ENCODE assay signal across 13 cellular contexts in the genomic region with DNA sequence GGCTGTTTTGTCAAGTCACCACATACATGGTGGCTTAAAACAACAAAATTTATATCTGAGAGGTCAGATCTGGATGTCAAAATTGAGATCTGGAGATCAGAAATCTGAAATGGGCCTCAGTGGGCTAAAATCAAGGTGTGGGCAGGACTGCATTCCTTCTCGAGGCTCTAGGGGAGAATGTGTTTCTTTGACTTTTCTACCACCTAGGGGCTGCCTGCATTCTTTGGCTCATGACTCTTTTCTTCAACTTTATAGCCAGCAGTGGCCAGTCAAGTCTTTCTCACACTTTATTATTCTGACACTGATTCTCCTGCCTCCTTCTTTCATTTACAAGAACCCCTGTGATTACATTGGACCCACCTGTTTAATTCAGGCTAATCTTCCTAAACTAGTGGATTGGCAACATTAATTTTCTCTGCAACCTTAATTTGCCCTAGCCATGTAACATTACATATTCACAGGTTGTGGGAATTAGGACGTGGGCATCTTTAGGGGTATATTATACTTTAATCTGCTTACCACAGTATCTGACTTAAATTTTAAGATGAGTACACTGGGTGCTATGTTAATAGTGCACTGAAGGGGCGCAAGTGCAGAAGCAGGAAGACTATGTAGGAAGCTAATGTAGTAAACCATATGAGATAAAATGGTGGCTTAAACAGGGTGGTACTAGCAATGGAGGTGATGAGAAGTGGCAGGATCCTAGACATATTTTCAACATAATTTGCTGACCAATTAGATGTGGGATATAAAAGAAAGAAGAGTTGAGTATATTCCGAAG.
A peak's percentile ranks its signal among the peaks of the same experiment; 100 is the strongest.
DNase-seq lines count a peak whose midpoint lies in the region; ATAC-seq, FAIRE-seq and TF ChIP-seq lines count a peak whose summit lies in the region.
"Had no signal": no experiment of that assay in that cellular context is flagged by ENCODE, and none has a peak within 500 bp of the region (broad histone marks: within the 10 kb centered on the region; RNA-seq: fewer than 3 reads in every experiment).

No MANE protein-coding gene starts in this region.

- H4K91ac ChIP-seq in H1 (replicated peaks; ENCODE audit: insufficient read length, low read length): no peak overlapping the region

- no peak overlapping the region for H3K4ac ChIP-seq in H1 (replicated peaks; ENCODE audit: insufficient read length, low read depth, low read length)

- H4K5ac ChIP-seq in H1 (ENCODE audit: insufficient read length, low read depth, low read length): no peak overlapping the region

- H2AFZ ChIP-seq in KMS-11 (ENCODE audit: low read depth) (no peak overlapping the region), H1 (ENCODE audit: low read length) (no peak overlapping the region)

- H2BK120ac ChIP-seq in H1 (replicated peaks; ENCODE audit: low read depth, low read length): no peak overlapping the region

- 69% methylated on average over 4 of the region's 4 CpGs; no CpG with 5 or more reads in 1 of the 2 experiments for WGBS in H1 (ENCODE audit: extremely low coverage in 1 of 2, insufficient coverage in 1 of 2, insufficient read length in 1 of 2, insufficient replicate concordance in 2 of 2, low coverage in 1 of 2, low lambda C conversion rate in 2 of 2, missing lambda C conversion rate in 1 of 2), 2 experiments

- no peak overlapping the region for H4K8ac ChIP-seq in H1 (ENCODE audit: extremely low read depth, insufficient read depth, low read length)

- H2BK5ac ChIP-seq in H1 (ENCODE audit: low read depth, low read length): no peak overlapping the region

- no peak overlapping the region for H3K4me3 ChIP-seq in DOHH2 (ENCODE audit: low read length)
- H3K4me3 ChIP-seq in KMS-11 (IDR thresholded peaks at IDR 0.05; ENCODE audit: insufficient read depth, low read depth, low read length): no peak overlapping the region
- H3K4me3 ChIP-seq in H1 (ENCODE audit: extremely low read depth in 1 of 4, insufficient read depth in 2 of 4, low read depth in 3 of 4, low read length in 4 of 4): no peak overlapping the region
- H3K4me3 ChIP-seq: BLaER1 treated with 17β-estradiol and CSF1 and Interleukin-3, amounts not matched to agents 10 nM and 100 nM had no signal

- no peaks in the 10 kb centered on the region for H3K79me2 ChIP-seq in DOHH2 (ENCODE audit: control insufficient read depth, low read length)
- H3K79me2 ChIP-seq in KMS-11 (ENCODE audit: insufficient read depth, low read depth): no peaks in the 10 kb centered on the region
- H3K79me2 ChIP-seq in H1 (ENCODE audit: control insufficient read depth in 1 of 2, insufficient read depth in 2 of 2, low read length in 2 of 2): no peaks in the 10 kb centered on the region

- no peak overlapping the region for H3K23ac ChIP-seq in H1 (ENCODE audit: insufficient read length)

- peak; percentile 62 for ATAC-seq in GM21515 (IDR thresholded peaks at IDR 0.05; ENCODE audit: unreplicated experiment)

- TF ChIP-seq RAD21 in H1 (IDR thresholded peaks at IDR 0.05 in 1 of 2, conservative IDR thresholded peaks at IDR 0.05 in 1 of 2; ENCODE audit: low read depth in 2 of 2, low read length in 2 of 2): peak; percentile 78 to 80

- H3K36me3 ChIP-seq in DOHH2 (ENCODE audit: control insufficient read depth, low read length) (no peaks in the 10 kb centered on the region), KMS-11 (ENCODE audit: insufficient read depth) (no peaks in the 10 kb centered on the region), H1 (ENCODE audit: control insufficient read depth in 2 of 4, insufficient read depth in 4 of 4, low read length in 3 of 4) (no peaks in the 10 kb centered on the region)
- H3K36me3 ChIP-seq: BLaER1 treated with 17β-estradiol and CSF1 and Interleukin-3, amounts not matched to agents 10 nM and 100 nM had no signal

- no peak overlapping the region for H2BK15ac ChIP-seq in H1 (ENCODE audit: low read length)

- H3K9ac ChIP-seq in KMS-11 (no peak overlapping the region), H1 (replicated peaks in 1 of 4; ENCODE audit: extremely low read depth in 1 of 4, low read depth in 3 of 4, low read length in 3 of 4) (no peak overlapping the region)
- H3K9ac ChIP-seq: BLaER1 treated with 17β-estradiol and CSF1 and Interleukin-3, amounts not matched to agents 10 nM and 100 nM had no signal

- no peak overlapping the region for H2BK12ac ChIP-seq in H1 (ENCODE audit: low read depth, low read length)

- no peaks in the 10 kb centered on the region for H3K9me2 ChIP-seq in DOHH2 (replicated peaks; ENCODE audit: control insufficient read depth, low read length)

- no peak overlapping the region for H3K56ac ChIP-seq in H1 (replicated peaks; ENCODE audit: insufficient read length, low read depth, low read length)

- no peak overlapping the region for H2BK20ac ChIP-seq in H1 (ENCODE audit: low read length)

- H4K20me1 ChIP-seq in DOHH2 (ENCODE audit: control insufficient read depth, insufficient read depth, low read depth, low read length): no peaks in the 10 kb centered on the region
- H4K20me1 ChIP-seq in KMS-11 (ENCODE audit: insufficient read depth): no peaks in the 10 kb centered on the region
- H4K20me1 ChIP-seq in H1 (replicated peaks in 1 of 2; ENCODE audit: control insufficient read depth in 1 of 2, insufficient read depth in 2 of 2, low read length in 2 of 2): no peaks in the 10 kb centered on the region
- H4K20me1 ChIP-seq: BLaER1 treated with 17β-estradiol and CSF1 and Interleukin-3, amounts not matched to agents 10 nM and 100 nM had no signal

- FAIRE-seq in H1 (lab: Jason Lieb, UNC): peak; percentile 84

- H3K27ac ChIP-seq in DOHH2 (ENCODE audit: low read depth, low read length) (no peak overlapping the region), KMS-11 (no peak overlapping the region), H1 (ENCODE audit: low read depth, low read length) (no peak overlapping the region), RWPE1 (no peak overlapping the region)
- H3K27ac ChIP-seq: BLaER1 treated with 17β-estradiol and CSF1 and Interleukin-3, amounts not matched to agents 10 nM and 100 nM had no signal

- H3K4me2 ChIP-seq in DOHH2 (ENCODE audit: low read length) (no peak overlapping the region), KMS-11 (no peak overlapping the region), H1 (ENCODE audit: insufficient read depth in 1 of 2, low read depth in 2 of 2, low read length in 2 of 2) (no peak overlapping the region)
- H3K4me2 ChIP-seq: BLaER1 treated with 17β-estradiol and CSF1 and Interleukin-3, amounts not matched to agents 10 nM and 100 nM had no signal

- TF ChIP-seq POLR2A in H1 (IDR thresholded peaks at IDR 0.05; ENCODE audit: control extremely low read depth in 1 of 2, low read depth in 2 of 2, low read length in 2 of 2): no peak

- CTCF ChIA-PET in H1 (lab: Charles Lee; ENCODE audit: partially characterized antibody): interaction anchor here (0.6 to 2.6 kb wide), 10 partner anchors 8 to 478 kb away, joined by 3 to 7 read pairs (median 3); no protein-coding TSS in a partner anchor
- CTCF ChIA-PET in RWPE1 (lab: Yijun Ruan, JAX): no interaction called here

- H3K23me2 ChIP-seq in H1 (ENCODE audit: low read depth, low read length): no peaks in the 10 kb centered on the region

- H3K27me3 ChIP-seq in DOHH2 (ENCODE audit: control insufficient read depth, low read length) (no peaks in the 10 kb centered on the region), KMS-11 (ENCODE audit: insufficient read depth, low read depth) (no peaks in the 10 kb centered on the region), H1 (replicated peaks in 1 of 4; ENCODE audit: control insufficient read depth in 3 of 4, extremely low read depth in 1 of 4, insufficient read depth in 3 of 4, low read length in 3 of 4) (no peaks in the 10 kb centered on the region)
- H3K27me3 ChIP-seq: BLaER1 treated with 17β-estradiol and CSF1 and Interleukin-3, amounts not matched to agents 10 nM and 100 nM had no signal

- TF ChIP-seq EP300 in H1 (IDR thresholded peaks at IDR 0.05; ENCODE audit: borderline replicate concordance in 1 of 2, low read depth in 2 of 2, low read length in 2 of 2): no peak; a peak in 1 of 3 replicates

- H3K4me1 ChIP-seq in DOHH2 (ENCODE audit: control insufficient read depth, low read length) (no peaks in the 10 kb centered on the region), KMS-11 (ENCODE audit: low read depth, poor library complexity, severe bottlenecking) (peaks cover 16% of the 10 kb centered on the region), H1 (replicated peaks in 1 of 4; ENCODE audit: control insufficient read depth in 3 of 4, insufficient read depth in 4 of 4, low read length in 3 of 4) (no peaks in the 10 kb centered on the region)
- H3K4me1 ChIP-seq: BLaER1 treated with 17β-estradiol and CSF1 and Interleukin-3, amounts not matched to agents 10 nM and 100 nM had no signal

- POLR2A ChIA-PET in H1 (lab: Charles Lee; ENCODE audit: partially characterized antibody) (no interaction called here), RWPE1 (lab: Yijun Ruan, JAX; ENCODE audit: low non-redundant PET) (no interaction called here)

- H3K9me3 ChIP-seq in DOHH2 (ENCODE audit: control insufficient read depth, insufficient read depth, low read length) (no peaks in the 10 kb centered on the region), H1 (ENCODE audit: insufficient read depth in 2 of 2, low read depth in 1 of 2, low read length in 1 of 2) (no peaks in the 10 kb centered on the region)
- H3K9me3 ChIP-seq: BLaER1 treated with 17β-estradiol and CSF1 and Interleukin-3, amounts not matched to agents 10 nM and 100 nM had no signal

- H3K14ac ChIP-seq in H1 (ENCODE audit: insufficient read length): no peak overlapping the region

- no peaks in the 10 kb centered on the region for H3F3A ChIP-seq in DOHH2 (ENCODE audit: control insufficient read depth, insufficient read depth)

- DNase-seq in H1 (ENCODE audit: low read depth in 1 of 2, low spot score in 2 of 2): no peak
- DNase-seq in NCI-H526 (lab: John Stamatoyannopoulos, UW): no peak
- DNase-seq in NCI-H1417 (lab: John Stamatoyannopoulos, UW): no peak
- no peak for DNase-seq in Kasumi-1 (lab: John Stamatoyannopoulos, UW)
- DNase-seq in RWPE1 (ENCODE audit: low spot score): no peak
- DNase-seq: amygdala; KG1; NCI-H524; stimulated activated CD4-positive, alpha-beta T cell treated with anti-CD3 and anti-CD28 coated beads, Interleukin-2, amount 100 ng/mL, for 24 hours had no signal

- no peak overlapping the region for H2AK5ac ChIP-seq in H1 (ENCODE audit: low read depth, low read length)

- H3K18ac ChIP-seq in H1 (ENCODE audit: extremely low read depth, low read length): no peak overlapping the region

- no peaks in the 10 kb centered on the region for H3K79me1 ChIP-seq in H1 (ENCODE audit: low read depth, low read length)

- TF ChIP-seq CTCF in DOHH2 (IDR thresholded peaks at IDR 0.05; ENCODE audit: low read depth, low read length, poor library complexity, severe bottlenecking) (peak; percentile 43), KMS-11 (conservative IDR thresholded peaks at IDR 0.05; ENCODE audit: low read depth, low read length) (0 out of 2 replicates have a peak, but pooled peaks have one; percentile 11), H1 (IDR thresholded peaks at IDR 0.05; ENCODE audit: control extremely low read depth in 1 of 3, insufficient read depth in 1 of 3, low read depth in 1 of 3, low read length in 3 of 3) (peak in 2 of 3 experiments; percentile 55 to 58; a peak in 3 of 4 replicates), RWPE1 (conservative IDR thresholded peaks at IDR 0.05; ENCODE audit: low read depth) (no peak)

TF ChIP-seq in H1, 55 proteins besides CTCF, POLR2A, EP300 and RAD21 (continues in another document):
- peak in 1 of 2 experiments; percentile 37 for TF ChIP-seq BCL11A (IDR thresholded peaks at IDR 0.05; ENCODE audit: low read depth in 2 of 2, low read length in 2 of 2)
- peak; percentile 74 for TF ChIP-seq TEAD4 (IDR thresholded peaks at IDR 0.05; ENCODE audit: low read depth, low read length)
